ENCODE assay signal across 8 cellular contexts in genomic region chr1:202193614-202194327, GRCh38. TPM values are rescaled to one million over a fixed set of nuclear protein-coding genes. Genes with fewer than 3 reads are reported as not detected.
DNase-seq lines count a peak whose midpoint lies in the region; ATAC-seq, FAIRE-seq and TF ChIP-seq lines count a peak whose summit lies in the region.
"Had no signal": no experiment of that assay in that cellular context is flagged by ENCODE, and none has a peak within 500 bp of the region (broad histone marks: within the 10 kb centered on the region; RNA-seq: fewer than 3 reads in every experiment).

Gene LGR6 (plus strand): TSS chr1:202193799. CDS start chr1:202193990, 191 bp downstream.

- no peaks in the 10 kb centered on the region for H3K36me3 ChIP-seq in MM.1S (replicated peaks; ENCODE audit: insufficient read depth, low read length)
- no peaks in the 10 kb centered on the region for H3K36me3 ChIP-seq in GM12878 (ENCODE audit: control insufficient read depth in 2 of 2, insufficient read depth in 2 of 2, low read length in 1 of 2)

- H3K4me3 Mint-ChIP-seq in stimulated activated effector memory CD8-positive, alpha-beta T cell treated with anti-CD3 and anti-CD28 coated beads, Interleukin-12 subunit alpha, Interleukin-12 subunit beta, amount 100 ng/mL, for 72 hours = peak within 1 kb of the TSS; percentile 61
- H3K4me3 Mint-ChIP-seq in T-helper 2 cell treated with Interferon-gamma antibody and Interleukin-4, amounts not matched to agents 5 μg/mL and 100 μg/mL, for 36 hours = no peak within 1 kb of the TSS

- H3K4me1 Mint-ChIP-seq in stimulated activated effector memory CD8-positive, alpha-beta T cell treated with anti-CD3 and anti-CD28 coated beads, Interleukin-12 subunit alpha, Interleukin-12 subunit beta, amount 100 ng/mL, for 72 hours = peaks cover 34% of the 10 kb centered on the region
- peaks cover 2% of the 10 kb centered on the region for H3K4me1 Mint-ChIP-seq in T-helper 2 cell treated with Interferon-gamma antibody and Interleukin-4, amounts not matched to agents 5 μg/mL and 100 μg/mL, for 36 hours (ENCODE audit: low read depth)

- H3K9me3 ChIP-seq in MM.1S (replicated peaks; ENCODE audit: insufficient read depth, low read length) (no peaks in the 10 kb centered on the region), GM12878 (replicated peaks; ENCODE audit: control insufficient read depth, insufficient read depth, low read length) (no peaks in the 10 kb centered on the region)

- POLR2A ChIA-PET in GM12878 (lab: Charles Lee) = no interaction called here

- no TSS peak for BruUV-seq in GM12878 (replicated peaks; lab: Mats Ljungman, UMichigan)

- H3F3A ChIP-seq in MM.1S (ENCODE audit: insufficient read depth, low read length) = no peaks in the 10 kb centered on the region

- SMC1A ChIA-PET in GM12878 (lab: Charles Lee; ENCODE audit: uncharacterized antibody, unreplicated experiment) = interaction anchor here (0.6 to 1.7 kb wide), 7 partner anchors 33 to 877 kb away, joined by 3 to 23 read pairs (median 7); partner anchors contain the start of gene PTPN7

- no peak for DNase-seq in MM.1S
- no peak for DNase-seq in GM12878 (ENCODE audit: low read depth, low spot score)
- DNase-seq in iPS-NIHi7 (ENCODE audit: extremely low spot score) = peak; percentile 44
- DNase-seq in stimulated activated effector memory CD8-positive, alpha-beta T cell treated with anti-CD3 and anti-CD28 coated beads, Interleukin-12 subunit alpha, Interleukin-12 subunit beta, amount 100 ng/mL, for 72 hours (ENCODE audit: low spot score in 2 of 2) = no peak
- no peak for DNase-seq in T-helper 2 cell treated with Interferon-gamma antibody and Interleukin-4, amounts not matched to agents 5 μg/mL and 100 μg/mL, for 36 hours (ENCODE audit: low spot score)
- DNase-seq in NCI-H2107 treated with DMSO at 0.1 percent for 48 hours (lab: John Stamatoyannopoulos, UW; ENCODE audit: unreplicated experiment) = no peak
- DNase-seq: stimulated activated CD4-positive, alpha-beta T cell treated with anti-CD3 and anti-CD28 coated beads, Interleukin-1b, Interleukin-23, amount 100 ng/mL, for 48 hours had no signal

- H3K4me2 ChIP-seq in MM.1S (ENCODE audit: low read depth, low read length) = peak within 1 kb of the TSS; percentile 32; the same call in 1 of the 2 replicates
- H3K4me2 ChIP-seq in GM12878 (ENCODE audit: control insufficient read depth, insufficient read depth) = no peak within 1 kb of the TSS

- no peak for TF ChIP-seq POLR2A in GM12878 (IDR thresholded peaks at IDR 0.05; ENCODE audit: low read depth, low read length)
- TF ChIP-seq POLR2A in GM18505 (IDR thresholded peaks at IDR 0.05; ENCODE audit: borderline replicate concordance, extremely low read depth, insufficient read depth, insufficient read length) = no peak

- intact Hi-C loops in GM12878 (cut with micrococcal nuclease; ENCODE audit: unreplicated experiment) = loop anchor here (1.0 to 10.0 kb wide), 4 partner anchors 44 to 525 kb away; no protein-coding TSS in a partner anchor

- WGBS in GM12878 (ENCODE audit: insufficient coverage, insufficient replicate concordance, low lambda C conversion rate, missing lambda C conversion rate) = 2% methylated on average over 42 of the region's 61 CpGs

- H3K27me3 Mint-ChIP-seq in T-helper 2 cell treated with Interferon-gamma antibody and Interleukin-4, amounts not matched to agents 5 μg/mL and 100 μg/mL, for 36 hours (ENCODE audit: low read depth) = peaks cover 46% of the 10 kb centered on the region

- no peaks in the 10 kb centered on the region for H3K36me3 Mint-ChIP-seq in stimulated activated effector memory CD8-positive, alpha-beta T cell treated with anti-CD3 and anti-CD28 coated beads, Interleukin-12 subunit alpha, Interleukin-12 subunit beta, amount 100 ng/mL, for 72 hours
- no peaks in the 10 kb centered on the region for H3K36me3 Mint-ChIP-seq in T-helper 2 cell treated with Interferon-gamma antibody and Interleukin-4, amounts not matched to agents 5 μg/mL and 100 μg/mL, for 36 hours (ENCODE audit: low read depth)

- H3K79me2 ChIP-seq in MM.1S (ENCODE audit: low read length) = no peaks in the 10 kb centered on the region
- H3K79me2 ChIP-seq in GM12878 (ENCODE audit: control insufficient read depth, insufficient read depth, low read length) = no peaks in the 10 kb centered on the region

- peaks cover 69% of the 10 kb centered on the region for H3K27me3 ChIP-seq in MM.1S (replicated peaks; ENCODE audit: insufficient read depth, low read length)
- peaks cover 7 to 11% of the 10 kb centered on the region in 2 experiments for H3K27me3 ChIP-seq in GM12878 (replicated peaks in 1 of 2; ENCODE audit: control insufficient read depth in 2 of 2, insufficient read depth in 2 of 2, low read length in 1 of 2)

- H3K27ac ChIP-seq in MM.1S (ENCODE audit: low read length) (no peak within 1 kb of the TSS), GM12878 (ENCODE audit: control insufficient read depth, insufficient read depth) (no peak within 1 kb of the TSS)

- no peaks in the 10 kb centered on the region for H3K9me2 ChIP-seq in MM.1S (replicated peaks; ENCODE audit: insufficient read depth, low read length)

- ATAC-seq in GM12878 = peak; percentile 13; the same call in 2 of the 3 replicates
- ATAC-seq in stimulated activated effector memory CD8-positive, alpha-beta T cell treated with anti-CD3 and anti-CD28 coated beads, Interleukin-12 subunit alpha, Interleukin-12 subunit beta, amount 100 ng/mL, for 72 hours = peak; percentile 12
- ATAC-seq in GM18505 (IDR thresholded peaks at IDR 0.05; ENCODE audit: unreplicated experiment) = no peak

- H4K20me1 ChIP-seq in MM.1S (ENCODE audit: insufficient read depth, low read length) = no peaks in the 10 kb centered on the region
- H4K20me1 ChIP-seq in GM12878 (ENCODE audit: control insufficient read depth, insufficient read depth) = no peaks in the 10 kb centered on the region

- FAIRE-seq in GM12878 (lab: Jason Lieb, UNC) = no peak

- TF ChIP-seq CTCF in MM.1S (IDR thresholded peaks at IDR 0.05; ENCODE audit: low read length) (no peak), GM12878 (IDR thresholded peaks at IDR 0.05 in 2 of 3, conservative IDR thresholded peaks at IDR 0.05 in 1 of 3; ENCODE audit: control insufficient read depth in 2 of 3, extremely low read depth in 1 of 3, insufficient read depth in 1 of 3, low read depth in 3 of 3, low read length in 3 of 3) (no peak)

- RAD21 ChIA-PET in GM12878 (lab: Charles Lee; ENCODE audit: unreplicated experiment) = interaction anchor here (1.1 to 2.4 kb wide), 12 partner anchors 39 to 526 kb away, joined by 3 to 39 read pairs (median 6); partner anchors contain the start of gene UBE2T

- H3K4me3 ChIP-seq in MM.1S (ENCODE audit: low read length) (no peak within 1 kb of the TSS), GM12878 (no peak within 1 kb of the TSS)

- H3K9ac ChIP-seq in MM.1S (ENCODE audit: low read length) = no peak within 1 kb of the TSS
- no peak within 1 kb of the TSS for H3K9ac ChIP-seq in GM12878 (ENCODE audit: control insufficient read depth, insufficient read depth, low read length)

- H2AFZ ChIP-seq in MM.1S (ENCODE audit: low read length) (no peak within 1 kb of the TSS), GM12878 (ENCODE audit: control insufficient read depth, low read depth, low read length) (no peak within 1 kb of the TSS)

- peak within 1 kb of the TSS; percentile 48 for H3K27ac Mint-ChIP-seq in stimulated activated effector memory CD8-positive, alpha-beta T cell treated with anti-CD3 and anti-CD28 coated beads, Interleukin-12 subunit alpha, Interleukin-12 subunit beta, amount 100 ng/mL, for 72 hours
- H3K27ac Mint-ChIP-seq in T-helper 2 cell treated with Interferon-gamma antibody and Interleukin-4, amounts not matched to agents 5 μg/mL and 100 μg/mL, for 36 hours = no peak within 1 kb of the TSS

- TF ChIP-seq EP300 in GM12878 (IDR thresholded peaks at IDR 0.05; ENCODE audit: borderline replicate concordance in 1 of 2, control insufficient read depth in 1 of 2, low read depth in 2 of 2, low read length in 2 of 2) = no peak

- no peak for TF ChIP-seq RAD21 in GM12878 (IDR thresholded peaks at IDR 0.05; ENCODE audit: insufficient read depth, low read depth, low read length)

- H3K4me1 ChIP-seq in MM.1S (ENCODE audit: low read length) (no peaks in the 10 kb centered on the region), GM12878 (ENCODE audit: control insufficient read depth, insufficient read depth, low read length) (no peaks in the 10 kb centered on the region)

- no peaks in the 10 kb centered on the region for H3K9me3 Mint-ChIP-seq in stimulated activated effector memory CD8-positive, alpha-beta T cell treated with anti-CD3 and anti-CD28 coated beads, Interleukin-12 subunit alpha, Interleukin-12 subunit beta, amount 100 ng/mL, for 72 hours
- H3K9me3 Mint-ChIP-seq in T-helper 2 cell treated with Interferon-gamma antibody and Interleukin-4, amounts not matched to agents 5 μg/mL and 100 μg/mL, for 36 hours = no peaks in the 10 kb centered on the region

- CTCF ChIA-PET in GM12878 (lab: Yijun Ruan, JAX) = interaction anchor here (0.7 to 2.9 kb wide), 37 partner anchors 9 to 796 kb away, joined by 3 to 52 read pairs (median 5); partner anchors contain the start of genes ARL8A and PTPN7

- in situ Hi-C loops in GM12878 (cut with MboI) = no loop called here

TF ChIP-seq in GM12878, 131 proteins besides CTCF, POLR2A, EP300 and RAD21:
- TF ChIP-seq SUZ12 (IDR thresholded peaks at IDR 0.05; ENCODE audit: unreplicated experiment) (peak; percentile 65), NBN (IDR thresholded peaks at IDR 0.05) (no peak)
TF ChIP-seq in GM12878: peak in this region for 1.

RNA-seq across cellular contexts. Expression of gene LGR6, which starts in this region (rescaled TPM):
- 0.13 TPM in 1 of 2 replicates, not detected in the other for total RNA-seq in GM12878 (2013; cell fraction: nucleolus; rRNA removed)
- 0.05 TPM in 1 of 2 replicates, not detected in the other for total RNA-seq in GM12878 (2014; rRNA removed)
- total RNA-seq in GM12878 (2014; rRNA removed; fragmentation: Illumina TruSeq; extraction: Trizol) = not detected in 2 replicates
- total RNA-seq in GM12878 (2021) = not detected in 2 replicates
- polyA plus RNA-seq in GM12878 (2011; ENCODE audit: low read depth) = not detected
- polyA plus RNA-seq in GM12878 (2011; rRNA removed) = not detected in 2 replicates
- polyA plus RNA-seq in GM12878 (2011; cell fraction: cytosol; rRNA removed) = 0.01 and 0.05 TPM in 2 replicates
- 0.12 and 0.19 TPM in 2 replicates for polyA plus RNA-seq in GM12878 (2011; cell fraction: nucleus; rRNA removed)
- polyA plus RNA-seq in GM12878 (2012) = 0.04 TPM in 1 of 2 replicates, not detected in the other
- not detected in 2 replicates for polyA plus RNA-seq in GM12878 (2014; fragmentation: Illumina TruSeq; extraction: Trizol)
- polyA plus RNA-seq in GM12878 (2014; fragmentation: Nextera tagmentation; extraction: Ambion mirVana) = not detected
- polyA plus RNA-seq in GM12878 (2014; rRNA removed) = 0.04 TPM in 1 of 2 replicates, not detected in the other
- polyA plus RNA-seq in GM12878 (2016; fragmentation: Nextera tagmentation; extraction: Ambion mirVana) = not detected
- not detected in 2 replicates for polyA minus RNA-seq in GM12878 (2011; rRNA and poly(A)+ RNA removed)
- polyA minus RNA-seq in GM12878 (2011; cell fraction: cytosol; rRNA and poly(A)+ RNA removed) = not detected in 2 replicates
- not detected in 2 replicates for polyA minus RNA-seq in GM12878 (2011; cell fraction: nucleus; rRNA and poly(A)+ RNA removed)

Comparison
In these comparisons a context has a peak if more than half of its experiments do, and no peak if none do; other contexts are left out.
1. Peak in ATAC-seq in GM12878; RNA of the gene not detected or under 1 TPM.